Comparison of ENCODE assay signal across 21 cellular contexts in the genomic region with DNA sequence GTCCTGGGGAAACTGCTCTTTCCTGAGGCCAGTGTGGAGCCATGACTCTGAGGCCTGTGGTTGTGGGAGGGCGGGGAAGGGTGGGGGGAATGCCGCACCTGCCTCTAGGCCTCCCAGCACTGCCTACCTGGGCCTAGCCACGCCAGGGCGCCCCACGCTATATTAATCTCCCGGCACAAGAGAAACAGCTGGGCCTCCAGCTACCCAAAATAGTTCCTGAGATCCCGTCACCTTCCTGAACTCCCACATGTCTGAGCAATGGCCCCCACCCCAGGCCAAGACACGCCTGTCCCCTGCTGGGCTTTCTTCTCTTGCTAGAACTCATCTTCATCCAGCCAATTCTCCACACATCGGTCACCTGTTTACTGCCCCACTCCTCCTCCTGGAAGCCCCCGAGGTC. TPM values are rescaled to one million over a fixed set of nuclear protein-coding genes. Genes with fewer than 3 reads are reported as not detected.
DNase-seq lines count a peak whose midpoint lies in the region; ATAC-seq and TF ChIP-seq lines count a peak whose summit lies in the region.
"Had no signal": no experiment of that assay in that cellular context is flagged by ENCODE, and none has a peak within 500 bp of the region (broad histone marks: within the 10 kb centered on the region; RNA-seq: fewer than 3 reads in every experiment).

No MANE protein-coding gene starts in this region.

- H3K79me2 ChIP-seq in Loucy (ENCODE audit: insufficient read depth, low read length) (0 out of 2 replicates have a peak, but pooled peaks cover 4% of the 10 kb centered on the region), Karpas-422 (ENCODE audit: low read length) (no peaks in the 10 kb centered on the region)

- no peak for TF ChIP-seq CTCF in Loucy (conservative IDR thresholded peaks at IDR 0.05; ENCODE audit: low read length)
- TF ChIP-seq CTCF in tibial artery (IDR thresholded peaks at IDR 0.05) = no peak
- no peak for TF ChIP-seq CTCF in GM13976 (IDR thresholded peaks at IDR 0.05; ENCODE audit: borderline replicate concordance, control extremely low read depth, extremely low read depth, insufficient read depth, missing control alignments)

- no peak overlapping the region for H3K4me3 Mint-ChIP-seq in effector memory CD8-positive, alpha-beta T cell
- peak overlapping the region in 2 of 10 donors; percentile 18 to 23 for H3K4me3 Mint-ChIP-seq in naive thymus-derived CD8-positive, alpha-beta T cell
- H3K4me3 Mint-ChIP-seq: GM23338 had no signal

- no peak for DNase-seq in effector memory CD8-positive, alpha-beta T cell
- no peak for DNase-seq in naive thymus-derived CD8-positive, alpha-beta T cell
- no peak for DNase-seq in tibial artery
- DNase-seq in GM13976 (ENCODE audit: low spot score) = no peak
- DNase-seq in NCI-H774 (lab: John Stamatoyannopoulos, UW) = no peak
- DNase-seq in Karpas-422 = no peak
- DNase-seq: activated CD4-positive, alpha-beta T cell treated with anti-CD3 and anti-CD28 coated beads, Interleukin-2, amount 50 U/mL, for 4 hours; activated T-cell treated with anti-CD3 and anti-CD28 coated beads for 4 hours; aorta; DND-41; left lung; mucosa of descending colon; NCI-H1694 treated with DMSO at 0.1 percent for 48 hours; occipital lobe; OCI-M1; SIG-M5; stimulated activated CD4-positive, alpha-beta T cell treated with anti-CD3 and anti-CD28 coated beads, Interleukin-15, amount 100 ng/mL, for 24 hours; T-helper 1 cell had no signal

- H3K9me3 Mint-ChIP-seq in effector memory CD8-positive, alpha-beta T cell = no peaks in the 10 kb centered on the region
- H3K9me3 Mint-ChIP-seq in naive thymus-derived CD8-positive, alpha-beta T cell = no peaks in the 10 kb centered on the region
- H3K9me3 Mint-ChIP-seq: GM23338 had no signal

- peak overlapping the region; percentile 62 for H3K9ac ChIP-seq in Loucy (ENCODE audit: low read depth, low read length, poor library complexity, severe bottlenecking)
- H3K9ac ChIP-seq in Karpas-422 (ENCODE audit: low read length) = no peak overlapping the region

- POLR2A ChIA-PET in naive thymus-derived CD8-positive, alpha-beta T cell (lab: Charles Lee) = interaction anchor here (5.3 kb wide), 1 partner anchor 37 kb away, joined by 60 read pairs; no protein-coding TSS in a partner anchor

- H3K36me3 ChIP-seq in Loucy (ENCODE audit: insufficient read depth, low read length) (peaks cover 3% of the 10 kb centered on the region; the same call in 1 of the 2 replicates), tibial artery (peaks cover 0 to 5% (median 0%) of the 10 kb centered on the region in 3 donors), Karpas-422 (ENCODE audit: insufficient read depth, low read length) (no peaks in the 10 kb centered on the region)
- H3K36me3 ChIP-seq: tibial nerve had no signal

- H3K9me2 ChIP-seq in Loucy (replicated peaks; ENCODE audit: low read depth, low read length) (no peaks in the 10 kb centered on the region), Karpas-422 (replicated peaks; ENCODE audit: insufficient read depth, low read length) (no peaks in the 10 kb centered on the region)

- intact Hi-C loops in tibial artery (cut with DNase I; ENCODE audit: low total_unique reads) = no loop called here

- no peaks in the 10 kb centered on the region for H3F3A ChIP-seq in Loucy (ENCODE audit: low read depth)

- no peak overlapping the region for H3K4me3 ChIP-seq in Loucy (ENCODE audit: low read length, poor library complexity, severe bottlenecking)
- no peak overlapping the region for H3K4me3 ChIP-seq in tibial artery
- H3K4me3 ChIP-seq in Karpas-422 (ENCODE audit: low read length) = no peak overlapping the region
- H3K4me3 ChIP-seq: GM23338, left lung, mucosa of descending colon, tibial nerve had no signal

- H3K9me3 ChIP-seq in Loucy (ENCODE audit: insufficient read depth, low read depth, low read length) (no peaks in the 10 kb centered on the region), tibial artery (no peaks in the 10 kb centered on the region), Karpas-422 (ENCODE audit: low read length) (no peaks in the 10 kb centered on the region)
- H3K9me3 ChIP-seq: left lung, mucosa of descending colon, tibial nerve had no signal

- in situ Hi-C loops in GM13976 (cut with MboI; ENCODE audit: low sequenced_read_pairs, unreplicated experiment) = no loop called here

- H3K4me1 ChIP-seq in Loucy (ENCODE audit: insufficient read depth, low read length, poor library complexity, severe bottlenecking) = peaks cover 72% of the 10 kb centered on the region
- H3K4me1 ChIP-seq in tibial artery = peaks cover 0 to 100% (median 90%) of the 10 kb centered on the region in 4 donors
- H3K4me1 ChIP-seq in Karpas-422 (ENCODE audit: low read length) = no peaks in the 10 kb centered on the region

- H4K20me1 ChIP-seq in Loucy (ENCODE audit: insufficient read depth, low read length, poor library complexity, severe bottlenecking) = no peaks in the 10 kb centered on the region
- H4K20me1 ChIP-seq in Karpas-422 (ENCODE audit: insufficient read depth, low read depth, low read length) = no peaks in the 10 kb centered on the region

- no peaks in the 10 kb centered on the region for H3K27me3 ChIP-seq in Loucy (ENCODE audit: insufficient read depth, low read length, poor library complexity, severe bottlenecking)
- no peaks in the 10 kb centered on the region for H3K27me3 ChIP-seq in tibial artery
- no peaks in the 10 kb centered on the region for H3K27me3 ChIP-seq in Karpas-422 (ENCODE audit: low read length)
- H3K27me3 ChIP-seq: left lung, tibial nerve had no signal

- H2AFZ ChIP-seq in Loucy (ENCODE audit: low read length) (no peak overlapping the region), Karpas-422 (ENCODE audit: low read length) (no peak overlapping the region)
- H2AFZ ChIP-seq: GM23338 had no signal

- H3K4me2 ChIP-seq in Loucy (ENCODE audit: low read depth, low read length, poor library complexity, severe bottlenecking) (no peak overlapping the region), Karpas-422 (ENCODE audit: low read depth, low read length, poor library complexity, severe bottlenecking) (no peak overlapping the region)
- H3K4me2 ChIP-seq: GM23338 had no signal

- H3K4me1 Mint-ChIP-seq in effector memory CD8-positive, alpha-beta T cell (ENCODE audit: low read depth in 2 of 2) = peaks cover 24 to 27% of the 10 kb centered on the region in 2 donors
- peaks cover 24 to 54% (median 43%) of the 10 kb centered on the region in 4 donors for H3K4me1 Mint-ChIP-seq in naive thymus-derived CD8-positive, alpha-beta T cell

- no peak for ATAC-seq in effector memory CD8-positive, alpha-beta T cell (replicated peaks)
- no peak for ATAC-seq in naive thymus-derived CD8-positive, alpha-beta T cell
- ATAC-seq: GM23338, left lung, mucosa of descending colon had no signal

- no peaks in the 10 kb centered on the region for H3K27me3 Mint-ChIP-seq in effector memory CD8-positive, alpha-beta T cell
- no peaks in the 10 kb centered on the region for H3K27me3 Mint-ChIP-seq in naive thymus-derived CD8-positive, alpha-beta T cell

- H3K27ac Mint-ChIP-seq in effector memory CD8-positive, alpha-beta T cell = peak overlapping the region; percentile 28 to 88
- peak overlapping the region in 8 of 10 donors; percentile 34 to 88 (median 74) for H3K27ac Mint-ChIP-seq in naive thymus-derived CD8-positive, alpha-beta T cell
- H3K27ac Mint-ChIP-seq: GM23338 had no signal

- no peaks in the 10 kb centered on the region for H3K36me3 Mint-ChIP-seq in effector memory CD8-positive, alpha-beta T cell (ENCODE audit: insufficient read depth)
- peaks cover 0 to 7% (median 1%) of the 10 kb centered on the region in 3 donors for H3K36me3 Mint-ChIP-seq in naive thymus-derived CD8-positive, alpha-beta T cell

- peak overlapping the region; percentile 99 to 100 for H3K27ac ChIP-seq in tibial artery
- no peak overlapping the region for H3K27ac ChIP-seq in Karpas-422 (ENCODE audit: low read length)
- H3K27ac ChIP-seq: left lung had no signal

RNA-seq across cellular contexts. Expression of gene MTSS2, which starts 13.0 kb away (rescaled TPM):
- 10 to 100 TPM; 23.3 to 26.8 TPM for total RNA-seq in naive thymus-derived CD8-positive, alpha-beta T cell
- polyA plus RNA-seq in naive thymus-derived CD8-positive, alpha-beta T cell = under 1 TPM in 1 of 3 donors, not detected in 2; 0.28 TPM
- total RNA-seq in Karpas-422 (2014; rRNA removed; shearing (Covaris generic); ENCODE audit: low replicate concordance) = 0.15 and 0.47 TPM in 2 replicates

RNA-seq across cellular contexts. Expression of gene IL34, which starts 52.5 kb away (rescaled TPM):
- under 1 TPM in 1 of 2 experiments, not detected in 1; 0.36 TPM for total RNA-seq in naive thymus-derived CD8-positive, alpha-beta T cell
- not detected for polyA plus RNA-seq in naive thymus-derived CD8-positive, alpha-beta T cell
- total RNA-seq in Karpas-422 (2014; rRNA removed; shearing (Covaris generic); ENCODE audit: low replicate concordance) = not detected in 2 replicates

Comparison
In these comparisons a context has a peak if more than half of its experiments do, and no peak if none do; other contexts are left out.
1. RNA of gene MTSS2, which starts 13.0 kb away (total RNA-seq): 23.3 to 26.8 TPM in naive thymus-derived CD8-positive, alpha-beta T cell; 0.15 to 0.47 TPM in Karpas-422; every median in the first group is over 10 times any median in the second.